8 cellular contexts compared by ENCODE assay signal in genomic region chr7:150973571-150974451, GRCh38. TPM values are rescaled to one million over a fixed set of nuclear protein-coding genes. Genes with fewer than 3 reads are reported as not detected.
DNase-seq lines count a peak whose midpoint lies in the region; ATAC-seq, FAIRE-seq and TF ChIP-seq lines count a peak whose summit lies in the region.

No MANE protein-coding gene starts in this region.

- H3K9me3 Mint-ChIP-seq in CD14-positive monocyte = peaks cover 0 to 18% (median 6%) of the 10 kb centered on the region in 7 donors
- H3K9me3 Mint-ChIP-seq in WTC11 = no peaks in the 10 kb centered on the region

- no peaks in the 10 kb centered on the region for H3K27me3 ChIP-seq in BE2C

- H3K4me3 Mint-ChIP-seq in CD14-positive monocyte (peak overlapping the region; percentile 54 to 85), WTC11 (peak overlapping the region; percentile 82)

- peaks cover 0 to 3% of the 10 kb centered on the region in 2 donors for H3K4me1 ChIP-seq in kidney (ENCODE audit: control insufficient read depth in 1 of 2, insufficient read depth in 1 of 2, low read depth in 1 of 2, low read length in 2 of 2)
- peaks cover 49% of the 10 kb centered on the region for H3K4me1 ChIP-seq in BE2C

- H3K27ac ChIP-seq in kidney (ENCODE audit: low read depth in 2 of 2, low read length in 2 of 2) = no peak overlapping the region

- POLR2A ChIA-PET in WTC11 (lab: Charles Lee) = no interaction called here

- no peak overlapping the region for H3K9ac ChIP-seq in kidney (ENCODE audit: low read length in 2 of 2)

- DNase-seq in CD14-positive monocyte (ENCODE audit: low spot score) (no peak), NAMALWA (ENCODE audit: low spot score) (peak; percentile 75), WTC11 (ENCODE audit: low spot score) (peak; percentile 54), left colon (peak; percentile 83 to 85), kidney (no peak), NCI-H2227 treated with DMSO at 0.1 percent for 48 hours (lab: John Stamatoyannopoulos, UW) (no peak), BE2C (no peak), dermis blood vessel endothelial cell (no peak)

- H3K36me3 Mint-ChIP-seq in CD14-positive monocyte (peaks cover 0 to 7% of the 10 kb centered on the region in 2 donors), WTC11 (no peaks in the 10 kb centered on the region)

- H3K27me3 Mint-ChIP-seq in CD14-positive monocyte (ENCODE audit: low read depth in 3 of 3) (peaks cover 54 to 79% (median 55%) of the 10 kb centered on the region in 3 donors), WTC11 (ENCODE audit: low read depth) (peaks cover 24% of the 10 kb centered on the region)

- CTCF ChIA-PET in WTC11 (lab: Charles Lee) = interaction anchor here (0.7 to 6.0 kb wide), 9 partner anchors 11 to 97 kb away, joined by 3 to 36 read pairs (median 4); partner anchors contain the start of gene ABCB8

- intact Hi-C loops in CD14-positive monocyte (cut with micrococcal nuclease) (no loop called here), left colon (cut with DNase I, micrococcal nuclease) (no loop called here), kidney (cut with DNase I) (no loop called here)

- TF ChIP-seq CTCF in CD14-positive monocyte (IDR thresholded peaks at IDR 0.05) (no peak), WTC11 (IDR thresholded peaks at IDR 0.05) (no peak), kidney (IDR thresholded peaks at IDR 0.05; ENCODE audit: borderline replicate concordance, extremely low read depth, insufficient read depth) (no peak), BE2C (IDR thresholded peaks at IDR 0.05; ENCODE audit: low read depth, low read length) (no peak)

- H3K4me1 Mint-ChIP-seq in CD14-positive monocyte (peaks cover 17% of the 10 kb centered on the region), WTC11 (peaks cover 54% of the 10 kb centered on the region)

- no peaks in the 10 kb centered on the region for H3K9me3 ChIP-seq in kidney (ENCODE audit: control insufficient read depth in 1 of 2, low read length in 2 of 2)
- H3K9me3 ChIP-seq in BE2C = no peaks in the 10 kb centered on the region

- ATAC-seq in WTC11 (0 out of 2 replicates have a peak, but pooled peaks have one; percentile 0), left colon (peak; percentile 77)

- H3K4me3 ChIP-seq in kidney (ENCODE audit: low read length in 2 of 2) (no peak overlapping the region), BE2C (ENCODE audit: low read depth, low read length) (no peak overlapping the region)

- FAIRE-seq in kidney (lab: Jason Lieb, UNC) = no peak

- H3K27ac Mint-ChIP-seq in CD14-positive monocyte (no peak overlapping the region), WTC11 (no peak overlapping the region)

- H3K36me3 ChIP-seq in kidney (ENCODE audit: control insufficient read depth in 1 of 2, insufficient read depth in 2 of 2, low read length in 2 of 2) = no peaks in the 10 kb centered on the region
- H3K36me3 ChIP-seq in BE2C = peaks cover 22% of the 10 kb centered on the region

TF ChIP-seq in WTC11, 78 proteins besides CTCF, POLR2A, EP300 and RAD21:
- no peak for TF ChIP-seq ATF3 (CRISPR knock-in tag; conservative IDR thresholded peaks at IDR 0.05)
- TF ChIP-seq ZNF121 (CRISPR knock-in tag; IDR thresholded peaks at IDR 0.05) = peak; percentile 67

RNA-seq across cellular contexts. Expression of gene KCNH2, which starts 4.3 kb away (rescaled TPM):
- polyA plus RNA-seq in CD14-positive monocyte (not detected), kidney (ENCODE audit: insufficient read depth, low read depth, low replicate concordance) (1.5 TPM)
- total RNA-seq in WTC11 (2021) (13.9 to 16.2 TPM (median 14.6 TPM) in 3 replicates), left colon (10 to 100 TPM in 1 of 2 donors, under 1 TPM in 1; 0.92 to 10.4 TPM), kidney (1.3 TPM), dermis blood vessel endothelial cell (under 0.01 TPM in 1 of 2 replicates, not detected in the other)
- 637 TPM for polyA plus RNA-seq in BE2C (2012; ENCODE audit: insufficient read depth, insufficient read length, low read depth)

RNA-seq across cellular contexts. Expression of gene NOS3, which starts 17.0 kb away (rescaled TPM):
- polyA plus RNA-seq in CD14-positive monocyte (under 1 TPM; 0.26 to 0.72 TPM), kidney (ENCODE audit: insufficient read depth, low read depth, low replicate concordance) (9.3 TPM)
- total RNA-seq in WTC11 (2021) (5.7 to 7.0 TPM (median 6.6 TPM) in 3 replicates), left colon (1 to 10 TPM; 2.7 to 5.4 TPM), kidney (51.7 TPM), dermis blood vessel endothelial cell (33.4 and 103 TPM in 2 replicates)
- polyA plus RNA-seq in BE2C (2012; ENCODE audit: insufficient read depth, insufficient read length, low read depth) = 19.0 TPM

RNA-seq across cellular contexts. Expression of gene ATG9B, which starts 50.5 kb away (rescaled TPM):
- polyA plus RNA-seq in CD14-positive monocyte = under 1 TPM in 1 of 2 donors, not detected in 1; 0.30 TPM
- 2.4 to 3.8 TPM (median 2.4 TPM) in 3 replicates for total RNA-seq in WTC11 (2021)
- total RNA-seq in left colon = under 1 TPM in 1 of 2 donors, not detected in 1; 0.22 TPM
- 0.19 TPM for total RNA-seq in kidney
- 0.19 TPM for polyA plus RNA-seq in kidney (ENCODE audit: insufficient read depth, low read depth, low replicate concordance)
- polyA plus RNA-seq in BE2C (2012; ENCODE audit: insufficient read depth, insufficient read length, low read depth) = 41.6 TPM
- total RNA-seq in dermis blood vessel endothelial cell = 0.28 TPM in 1 of 2 replicates, not detected in the other

RNA-seq across cellular contexts. Expression of gene ABCB8, which starts 54.4 kb away (rescaled TPM):
- polyA plus RNA-seq in CD14-positive monocyte (1 to 10 TPM; 9.3 to 9.5 TPM), kidney (ENCODE audit: insufficient read depth, low read depth, low replicate concordance) (34.3 TPM)
- total RNA-seq in WTC11 (2021) (27.9 to 35.9 TPM (median 28.4 TPM) in 3 replicates), left colon (10 to 100 TPM; 25.3 to 40.0 TPM), kidney (36.0 TPM), dermis blood vessel endothelial cell (20.4 and 38.2 TPM in 2 replicates)
- 56.9 TPM for polyA plus RNA-seq in BE2C (2012; ENCODE audit: insufficient read depth, insufficient read length, low read depth)

Comparison
In these comparisons a context has a peak if more than half of its experiments do, and no peak if none do; other contexts are left out.
1. DNase-seq: peak in NAMALWA (single experiment), WTC11 (single experiment) and left colon (2 of 2); none in CD14-positive monocyte (single experiment), kidney (single experiment), NCI-H2227 treated with DMSO at 0.1 percent for 48 hours (single experiment), BE2C (single experiment) and dermis blood vessel endothelial cell (single experiment).